ENCODE assay signal across 8 cellular contexts in the genomic region with DNA sequence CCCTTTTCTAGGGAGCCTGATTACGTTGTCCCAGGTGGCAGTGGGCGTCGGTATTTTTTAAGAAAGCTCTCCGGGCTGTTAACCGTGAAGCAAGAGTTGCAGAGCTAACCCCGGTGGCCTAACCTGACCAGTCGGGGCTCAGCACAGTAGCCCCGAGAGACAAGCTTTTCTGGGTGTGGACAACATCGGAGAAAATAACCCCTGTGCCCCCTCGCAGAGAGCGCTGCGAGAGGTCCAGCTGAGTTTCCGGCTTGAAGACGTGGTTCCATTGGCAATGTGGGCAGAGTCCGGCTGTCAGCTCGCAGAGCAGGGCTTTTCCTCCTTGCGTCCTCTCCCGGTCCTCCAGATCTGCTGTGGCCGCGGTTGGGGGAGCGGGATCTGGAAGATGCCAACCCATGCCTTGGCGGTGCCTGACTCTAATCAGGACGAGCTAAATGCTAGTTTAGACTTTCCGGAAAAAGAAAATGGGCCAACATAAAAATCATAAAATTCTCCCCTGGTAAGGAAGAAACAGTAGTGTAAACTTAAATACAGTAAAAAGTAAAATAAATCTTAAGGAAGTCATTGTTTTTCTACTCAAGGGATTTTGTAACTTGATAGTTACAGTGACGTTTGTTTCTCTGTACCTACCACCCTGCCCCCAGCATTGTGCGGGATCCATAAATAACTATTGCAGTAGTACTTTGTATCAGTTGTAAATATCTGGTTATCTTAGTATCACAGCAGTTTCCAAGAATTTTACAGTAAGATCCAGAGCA. TPM values are rescaled to one million over a fixed set of nuclear protein-coding genes. Genes with fewer than 3 reads are reported as not detected.
DNase-seq lines count a peak whose midpoint lies in the region; ATAC-seq, FAIRE-seq and TF ChIP-seq lines count a peak whose summit lies in the region.

No MANE protein-coding gene starts in this region.

- SMC1A ChIA-PET in GM12878 (lab: Charles Lee; ENCODE audit: uncharacterized antibody, unreplicated experiment) = interaction anchor here (0.9 to 2.7 kb wide), 7 partner anchors 10 to 303 kb away, joined by 3 to 27 read pairs (median 5); a partner anchor contains a TSS

- H3K4me1 ChIP-seq in BLaER1 (peaks cover 23% of the 10 kb centered on the region), GM12878 (ENCODE audit: control insufficient read depth, insufficient read depth, low read length) (no peaks in the 10 kb centered on the region), rectal smooth muscle tissue (ENCODE audit: control insufficient read depth, insufficient read depth, low read length) (no peaks in the 10 kb centered on the region)

- POLR2A ChIA-PET in GM12878 (lab: Charles Lee) = interaction anchor here (0.6 to 2.1 kb wide), 6 partner anchors 26 to 449 kb away, joined by 3 to 13 read pairs (median 6); a partner anchor contains a TSS

- H3K9ac ChIP-seq in BLaER1 (peak overlapping the region; percentile 82), GM12878 (ENCODE audit: control insufficient read depth, insufficient read depth, low read length) (peak overlapping the region; percentile 87), rectal smooth muscle tissue (ENCODE audit: low read length) (peak overlapping the region; percentile 90)

- intact Hi-C loops in GM12878 (cut with micrococcal nuclease; ENCODE audit: unreplicated experiment) = loop anchor here (2.0 kb wide), 1 partner anchor 84 kb away; a partner anchor contains a TSS

- ATAC-seq in GM18861 (IDR thresholded peaks at IDR 0.05; ENCODE audit: unreplicated experiment) (peak; percentile 42), HG03045 (IDR thresholded peaks at IDR 0.05; ENCODE audit: unreplicated experiment) (peak; percentile 42), GM12878 (peak; percentile 74)

- TF ChIP-seq CTCF in GM12878 (IDR thresholded peaks at IDR 0.05 in 2 of 3, conservative IDR thresholded peaks at IDR 0.05 in 1 of 3; ENCODE audit: control insufficient read depth in 2 of 3, extremely low read depth in 1 of 3, insufficient read depth in 1 of 3, low read depth in 3 of 3, low read length in 3 of 3) (no peak), GM20000 (IDR thresholded peaks at IDR 0.05; ENCODE audit: extremely low read depth, missing control alignments) (no peak)

- H3K27me3 ChIP-seq in BLaER1 = no peaks in the 10 kb centered on the region
- H3K27me3 ChIP-seq in GM12878 (replicated peaks in 1 of 2; ENCODE audit: control insufficient read depth in 2 of 2, insufficient read depth in 2 of 2, low read length in 1 of 2) = no peaks in the 10 kb centered on the region
- H3K27me3 ChIP-seq in rectal smooth muscle tissue (ENCODE audit: control insufficient read depth, insufficient read depth, low read length) = no peaks in the 10 kb centered on the region

- H3K36me3 ChIP-seq in BLaER1 (no peaks in the 10 kb centered on the region), GM12878 (ENCODE audit: control insufficient read depth in 2 of 2, insufficient read depth in 2 of 2, low read length in 1 of 2) (no peaks in the 10 kb centered on the region), rectal smooth muscle tissue (ENCODE audit: control insufficient read depth, insufficient read depth, low read length) (no peaks in the 10 kb centered on the region)

- WGBS in GM12878 (ENCODE audit: insufficient coverage, insufficient replicate concordance, low lambda C conversion rate, missing lambda C conversion rate) = 15% methylated on average over 26 of the region's 26 CpGs

- TF ChIP-seq POLR2A in GM12878 (IDR thresholded peaks at IDR 0.05; ENCODE audit: low read depth, low read length) = no peak

- H3K4me3 ChIP-seq in BLaER1 (peak overlapping the region; percentile 85), GM12878 (peak overlapping the region; percentile 91), iPS-11a (ENCODE audit: low read depth, low read length) (peak overlapping the region; percentile 68), rectal smooth muscle tissue (ENCODE audit: low read length) (peak overlapping the region; percentile 98)

- peak overlapping the region; percentile 99 for H2AFZ ChIP-seq in GM12878 (ENCODE audit: control insufficient read depth, low read depth, low read length)

- no TSS peak for BruUV-seq in GM12878 (replicated peaks; lab: Mats Ljungman, UMichigan)

- RAD21 ChIA-PET in GM12878 (lab: Charles Lee; ENCODE audit: unreplicated experiment) = interaction anchor here (0.7 to 1.4 kb wide), 7 partner anchors 17 to 303 kb away, joined by 3 to 6 read pairs (median 4); a partner anchor contains a TSS

- H3K27ac ChIP-seq in BLaER1 = peak overlapping the region; percentile 62; the same call in 1 of the 2 replicates
- peak overlapping the region; percentile 64 for H3K27ac ChIP-seq in GM12878 (ENCODE audit: control insufficient read depth, insufficient read depth)
- peak overlapping the region; percentile 60 for H3K27ac ChIP-seq in rectal smooth muscle tissue (ENCODE audit: low read depth, low read length)

- no peak for TF ChIP-seq EP300 in GM12878 (IDR thresholded peaks at IDR 0.05; ENCODE audit: borderline replicate concordance in 1 of 2, control insufficient read depth in 1 of 2, low read depth in 2 of 2, low read length in 2 of 2)

- H4K20me1 ChIP-seq in BLaER1 = peaks cover 17% of the 10 kb centered on the region; the same call in 1 of the 2 replicates
- H4K20me1 ChIP-seq in GM12878 (ENCODE audit: control insufficient read depth, insufficient read depth) = no peaks in the 10 kb centered on the region

- H3K9me3 ChIP-seq in BLaER1 = no peaks in the 10 kb centered on the region
- no peaks in the 10 kb centered on the region for H3K9me3 ChIP-seq in GM12878 (replicated peaks; ENCODE audit: control insufficient read depth, insufficient read depth, low read length)

- peak overlapping the region; percentile 93 for H3K4me2 ChIP-seq in BLaER1
- peak overlapping the region; percentile 88 for H3K4me2 ChIP-seq in GM12878 (ENCODE audit: control insufficient read depth, insufficient read depth)

- CTCF ChIA-PET in GM12878 (lab: Yijun Ruan, JAX) = interaction anchor here (0.7 to 1.7 kb wide), 5 partner anchors 27 to 298 kb away, joined by 4 to 7 read pairs (median 5); a partner anchor contains a TSS

- no peak for TF ChIP-seq RAD21 in GM12878 (IDR thresholded peaks at IDR 0.05; ENCODE audit: insufficient read depth, low read depth, low read length)

- peaks cover 5% of the 10 kb centered on the region for H3K79me2 ChIP-seq in GM12878 (ENCODE audit: control insufficient read depth, insufficient read depth, low read length)

- DNase-seq in NCI-H69 (lab: John Stamatoyannopoulos, UW) (peak; percentile 70), GM12878 (ENCODE audit: low read depth, low spot score) (peak; percentile 13), GM20000 (ENCODE audit: low spot score) (no peak)

- in situ Hi-C loops in GM12878 (cut with MboI) = no loop called here

- no peak for FAIRE-seq in GM12878 (lab: Jason Lieb, UNC)

TF ChIP-seq in GM12878, 131 proteins besides CTCF, POLR2A, EP300 and RAD21 (continues in another document):
- 0 out of 2 replicates have a peak, but pooled peaks have one; percentile 42 for TF ChIP-seq ZNF207 (IDR thresholded peaks at IDR 0.05; ENCODE audit: borderline replicate concordance)
- no peak for TF ChIP-seq IRF4 (IDR thresholded peaks at IDR 0.05; ENCODE audit: low read depth, low read length)
- no peak for TF ChIP-seq CBFB (IDR thresholded peaks at IDR 0.05; ENCODE audit: low read depth)

RNA-seq across cellular contexts. Expression of a gene that starts 0.6 kb away (rescaled TPM):
- 11.8 and 12.3 TPM in 2 replicates for total RNA-seq in GM12878 (2013; cell fraction: nucleolus; rRNA removed)
- 6.7 and 7.6 TPM in 2 replicates for total RNA-seq in GM12878 (2014; rRNA removed)
- 14.6 and 18.7 TPM in 2 replicates for total RNA-seq in GM12878 (2014; rRNA removed; fragmentation: Illumina TruSeq; extraction: Trizol)
- 16.5 and 18.4 TPM in 2 replicates for total RNA-seq in GM12878 (2021)
- polyA plus RNA-seq in GM12878 (2011; ENCODE audit: low read depth) = 29.2 TPM
- polyA plus RNA-seq in GM12878 (2011; rRNA removed) = 30.9 and 36.8 TPM in 2 replicates
- polyA plus RNA-seq in GM12878 (2011; cell fraction: cytosol; rRNA removed) = 8.4 and 29.9 TPM in 2 replicates
- 6.1 and 8.6 TPM in 2 replicates for polyA plus RNA-seq in GM12878 (2011; cell fraction: nucleus; rRNA removed)
- 11.9 and 12.1 TPM in 2 replicates for polyA plus RNA-seq in GM12878 (2012)
- 8.5 and 12.3 TPM in 2 replicates for polyA plus RNA-seq in GM12878 (2014; fragmentation: Illumina TruSeq; extraction: Trizol)
- polyA plus RNA-seq in GM12878 (2014; fragmentation: Nextera tagmentation; extraction: Ambion mirVana) = 1 to 10 TPM; 3.7 to 6.2 TPM
- 9.7 and 14.5 TPM in 2 replicates for polyA plus RNA-seq in GM12878 (2014; rRNA removed)
- polyA plus RNA-seq in GM12878 (2016; fragmentation: Nextera tagmentation; extraction: Ambion mirVana) = 10 to 100 TPM; 34.4 to 35.7 TPM
- polyA minus RNA-seq in GM12878 (2011; rRNA and poly(A)+ RNA removed) = 41.7 and 56.8 TPM in 2 replicates
- polyA minus RNA-seq in GM12878 (2011; cell fraction: cytosol; rRNA and poly(A)+ RNA removed) = 4.1 and 28.6 TPM in 2 replicates
- polyA minus RNA-seq in GM12878 (2011; cell fraction: nucleus; rRNA and poly(A)+ RNA removed) = 4.0 and 7.2 TPM in 2 replicates

RNA-seq across cellular contexts. Expression of a gene that starts 27.2 kb away (rescaled TPM):
- 6.7 and 7.8 TPM in 2 replicates for total RNA-seq in GM12878 (2013; cell fraction: nucleolus; rRNA removed)
- total RNA-seq in GM12878 (2014; rRNA removed) (24.0 and 33.7 TPM in 2 replicates), GM12878 (2014; rRNA removed; fragmentation: Illumina TruSeq; extraction: Trizol) (23.2 and 26.3 TPM in 2 replicates), GM12878 (2021) (18.1 and 20.0 TPM in 2 replicates)
- polyA plus RNA-seq in GM12878 (2011; ENCODE audit: low read depth) = 19.4 TPM
- polyA plus RNA-seq in GM12878 (2011; rRNA removed) (66.8 and 78.1 TPM in 2 replicates), GM12878 (2014; fragmentation: Illumina TruSeq; extraction: Trizol) (34.0 and 44.0 TPM in 2 replicates), GM12878 (2014; fragmentation: Nextera tagmentation; extraction: Ambion mirVana) (10 to 100 TPM; 20.0 to 23.2 TPM), GM12878 (2014; rRNA removed) (22.9 and 27.9 TPM in 2 replicates), GM12878 (2016; fragmentation: Nextera tagmentation; extraction: Ambion mirVana) (10 to 100 TPM; 51.2 to 56.2 TPM)
- 42.7 and 53.6 TPM in 2 replicates for polyA plus RNA-seq in GM12878 (2011; cell fraction: cytosol; rRNA removed)
- polyA plus RNA-seq in GM12878 (2011; cell fraction: nucleus; rRNA removed) = 11.5 and 13.8 TPM in 2 replicates
- 11.4 and 13.6 TPM in 2 replicates for polyA plus RNA-seq in GM12878 (2012)
- polyA minus RNA-seq in GM12878 (2011; rRNA and poly(A)+ RNA removed) = 47.1 and 85.4 TPM in 2 replicates
- polyA minus RNA-seq in GM12878 (2011; cell fraction: cytosol; rRNA and poly(A)+ RNA removed) = 17.5 TPM in 2 replicates
- 3.9 and 8.0 TPM in 2 replicates for polyA minus RNA-seq in GM12878 (2011; cell fraction: nucleus; rRNA and poly(A)+ RNA removed)
